ENCODE assay signal across 8 cellular contexts in the genomic region with DNA sequence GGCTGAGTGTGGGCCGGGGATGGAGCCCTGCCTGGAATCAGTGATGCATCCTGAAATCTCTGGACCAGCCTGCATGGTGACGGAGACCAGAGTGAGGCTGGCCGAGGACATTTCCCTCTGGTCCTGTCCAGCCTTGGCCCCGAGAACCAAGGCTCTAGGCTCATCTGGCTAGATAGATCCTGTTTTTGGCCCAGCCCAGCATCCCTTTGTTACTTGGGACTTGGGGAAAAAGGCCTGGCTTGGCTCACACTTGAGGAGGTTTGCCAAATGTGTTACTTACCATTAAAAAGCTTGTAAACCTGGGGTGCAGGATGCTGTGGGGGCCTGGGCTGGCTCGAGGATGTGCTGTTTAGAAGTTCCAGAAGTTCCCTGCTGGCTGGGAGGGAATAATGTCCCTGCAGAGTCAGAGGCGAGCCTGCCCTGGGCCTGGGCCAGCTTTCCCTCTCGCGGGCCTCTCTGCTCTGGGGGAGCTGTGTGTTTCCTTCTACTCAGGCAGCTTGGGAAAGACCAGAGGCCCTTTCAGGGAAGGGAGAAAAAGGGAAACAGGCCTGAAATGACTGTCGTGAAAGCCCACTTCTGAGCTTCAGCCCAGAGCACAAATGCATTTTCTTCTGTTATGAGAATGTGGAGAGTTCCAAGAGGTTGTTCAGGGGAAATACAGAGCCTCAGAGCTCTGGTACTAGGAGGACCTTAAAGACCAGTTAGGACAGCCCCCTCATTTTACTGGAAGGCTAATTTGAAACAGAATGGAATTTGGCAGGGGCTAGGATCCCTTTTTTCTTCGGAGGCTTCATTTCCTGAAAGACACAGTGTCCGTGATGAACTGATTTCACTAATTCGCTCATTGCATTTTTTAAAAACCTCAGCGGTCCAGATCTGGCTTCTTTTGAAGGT. TPM values are rescaled to one million over a fixed set of nuclear protein-coding genes. Genes with fewer than 3 reads are reported as not detected.
DNase-seq lines count a peak whose midpoint lies in the region; ATAC-seq and TF ChIP-seq lines count a peak whose summit lies in the region.

No MANE protein-coding gene starts in this region.

- 2 to 6% methylated on average over 13 of the region's 13 CpGs for WGBS in aorta, 2 donors

- TF ChIP-seq POLR2A in erythroblast (IDR thresholded peaks at IDR 0.05; ENCODE audit: low read length) = no peak

- DNase-seq in HFF-Myc (ENCODE audit: extremely low read depth, low read depth) = peak; percentile 88
- peak; percentile 66 for DNase-seq in SK-N-DZ (ENCODE audit: low spot score)
- peak; percentile 19 to 49 for DNase-seq in erythroblast (lab: John Stamatoyannopoulos, UW)
- DNase-seq in mucosa of descending colon = peak; percentile 84 to 90 (median 88)
- DNase-seq in aorta = peak; percentile 93 to 95
- no peak for DNase-seq in activated T-cell treated with anti-CD3 and anti-CD28 coated beads, Interleukin-2, amount 50 U/mL, for 1 hour
- DNase-seq in NCI-H146 (lab: John Stamatoyannopoulos, UW) = no peak

- no peaks in the 10 kb centered on the region for H3K27me3 ChIP-seq in aorta (ENCODE audit: control insufficient read depth in 1 of 2, insufficient read depth in 2 of 2, low read length in 1 of 2)

- intact Hi-C loops in mucosa of descending colon (cut with DNase I, micrococcal nuclease) (no loop called here), aorta (cut with DNase I) (loop anchor here in 1 of 2 donors (2.0 kb wide), 1 partner anchor 49 kb away; no protein-coding TSS in a partner anchor)

- H3K4me3 ChIP-seq in HFF-Myc (replicated peaks; ENCODE audit: low read depth, low read length) = peak overlapping the region; percentile 18
- no peak overlapping the region for H3K4me3 ChIP-seq in mucosa of descending colon
- H3K4me3 ChIP-seq in aorta (ENCODE audit: low read length in 2 of 2) = no peak overlapping the region

- no peaks in the 10 kb centered on the region for H3K9me3 ChIP-seq in mucosa of descending colon
- no peaks in the 10 kb centered on the region for H3K9me3 ChIP-seq in aorta (ENCODE audit: control insufficient read depth, low read length)

- no peak for TF ChIP-seq CTCF in HFF-Myc (IDR thresholded peaks at IDR 0.05; ENCODE audit: low read depth, low read length, missing control alignments)
- TF ChIP-seq CTCF in mucosa of descending colon (IDR thresholded peaks at IDR 0.05) = no peak

- H3K36me3 ChIP-seq in mucosa of descending colon (ENCODE audit: low read depth) (no peaks in the 10 kb centered on the region), aorta (ENCODE audit: control insufficient read depth in 1 of 2, insufficient read depth in 2 of 2, low read length in 1 of 2) (no peaks in the 10 kb centered on the region)

- H3K4me1 ChIP-seq in mucosa of descending colon (ENCODE audit: low read depth) (peaks cover 89% of the 10 kb centered on the region), aorta (ENCODE audit: control insufficient read depth in 1 of 2, insufficient read depth in 2 of 2, low read length in 2 of 2) (peaks cover 6 to 7% of the 10 kb centered on the region in 2 donors)

- H3K27ac ChIP-seq in aorta (ENCODE audit: low read depth in 1 of 2, low read length in 2 of 2) = peak overlapping the region; percentile 79 to 99

- peak; percentile 61 for ATAC-seq in mucosa of descending colon
- peak; percentile 79 for ATAC-seq in aorta (ENCODE audit: low FRiP score)
- no peak for ATAC-seq in HG03135 (IDR thresholded peaks at IDR 0.05; ENCODE audit: unreplicated experiment)

RNA-seq across cellular contexts. Expression of a gene that starts 47.2 kb away (rescaled TPM):
- 43.8 and 49.4 TPM in 2 replicates for polyA plus RNA-seq in SK-N-DZ (2014; cell fraction: cytosol; rRNA removed)
- polyA plus RNA-seq in SK-N-DZ (2014; cell fraction: nucleus; rRNA removed) = 45.8 and 57.4 TPM in 2 replicates
- total RNA-seq in mucosa of descending colon = 100 to 1,000 TPM; 220 to 339 (median 256) TPM
- 100 to 1,000 TPM; 187 to 252 TPM for total RNA-seq in aorta
- 10 to 100 TPM; 51.2 to 91.7 TPM for polyA plus RNA-seq in aorta

RNA-seq across cellular contexts. Expression of a gene that starts 47.7 kb away (rescaled TPM):
- 21.5 and 25.3 TPM in 2 replicates for polyA plus RNA-seq in SK-N-DZ (2014; cell fraction: cytosol; rRNA removed)
- polyA plus RNA-seq in SK-N-DZ (2014; cell fraction: nucleus; rRNA removed) = 9.7 and 13.3 TPM in 2 replicates
- total RNA-seq in mucosa of descending colon (10 to 100 TPM; 13.7 to 19.0 (median 15.3) TPM), aorta (1 to 10 TPM; 3.9 to 5.4 TPM)
- 10 to 100 TPM in 1 of 2 donors, 1 to 10 TPM in 1; 3.4 to 19.3 TPM for polyA plus RNA-seq in aorta

Comparison
In these comparisons a context has a peak if more than half of its experiments do, and no peak if none do; other contexts are left out.
1. DNase-seq: peak in HFF-Myc (single experiment), SK-N-DZ (single experiment), erythroblast (2 of 2), mucosa of descending colon (3 of 3) and aorta (2 of 2); none in activated T-cell treated with anti-CD3 and anti-CD28 coated beads, Interleukin-2, amount 50 U/mL, for 1 hour (single experiment) and NCI-H146 (single experiment).